In genomic region chr21:41321211-41321907, GRCh38 we compare ENCODE assay signal across 16 cellular contexts. TPM values are rescaled to one million over a fixed set of nuclear protein-coding genes. Genes with fewer than 3 reads are reported as not detected.
A peak's percentile ranks its signal among the peaks of the same experiment; 100 is the strongest.
DNase-seq lines count a peak whose midpoint lies in the region; ATAC-seq lines count a peak whose summit lies in the region.
"Had no signal": no experiment of that assay in that cellular context is flagged by ENCODE, and none has a peak within 500 bp of the region (broad histone marks: within the 10 kb centered on the region; RNA-seq: fewer than 3 reads in every experiment).

No MANE protein-coding gene starts in this region.

- H3K9me3 Mint-ChIP-seq in activated naive CD4-positive, alpha-beta T cell treated with anti-CD3 and anti-CD28 coated beads, Interleukin-2, amount 50 U/mL, for 24 hours, result no peaks in the 10 kb centered on the region
- H3K9me3 Mint-ChIP-seq in activated naive CD4-positive, alpha-beta T cell treated with anti-CD3 and anti-CD28 coated beads, Interleukin-2, amount 10 ng/mL, durations not matched to agents 7 days and 5 days, result no peaks in the 10 kb centered on the region
- no peaks in the 10 kb centered on the region for H3K9me3 Mint-ChIP-seq in stimulated activated memory B cell treated with anti-CD40 and anti-IgM and Interleukin-4, amounts not matched to agents 10 μg/mL and 1 μg/mL and 100 μg/mL, for 72 hours
- H3K9me3 Mint-ChIP-seq in CD4-positive, alpha-beta memory T cell, result no peaks in the 10 kb centered on the region
- H3K9me3 Mint-ChIP-seq: activated T-helper 2 cell treated with anti-CD3 and anti-CD28 coated beads, Interferon-gamma antibody, Interleukin-2, Interleukin-4, amounts not matched to agents 10 μg/mL and 5 μg/mL and 100 μg/mL, durations not matched to agents 14 hours and 24 hours and 36 hours; central memory CD8-positive, alpha-beta T cell; GM23338; stimulated activated naive B cell treated with anti-CD40 and anti-IgM and Interleukin-4, amounts not matched to agents 10 μg/mL and 1 μg/mL and 100 μg/mL, for 72 hours had no signal

- no peak overlapping the region for H3K4me3 ChIP-seq in CD4-positive, alpha-beta memory T cell (ENCODE audit: low read length in 2 of 2)
- H3K4me3 ChIP-seq: GM23338 had no signal

- no peaks in the 10 kb centered on the region for H3K36me3 Mint-ChIP-seq in activated naive CD4-positive, alpha-beta T cell treated with anti-CD3 and anti-CD28 coated beads, Interleukin-2, amount 50 U/mL, for 24 hours
- H3K36me3 Mint-ChIP-seq in activated naive CD4-positive, alpha-beta T cell treated with anti-CD3 and anti-CD28 coated beads, Interleukin-2, amount 10 ng/mL, durations not matched to agents 7 days and 5 days, result no peaks in the 10 kb centered on the region
- no peaks in the 10 kb centered on the region for H3K36me3 Mint-ChIP-seq in stimulated activated memory B cell treated with anti-CD40 and anti-IgM and Interleukin-4, amounts not matched to agents 10 μg/mL and 1 μg/mL and 100 μg/mL, for 72 hours
- no peaks in the 10 kb centered on the region for H3K36me3 Mint-ChIP-seq in CD4-positive, alpha-beta memory T cell
- H3K36me3 Mint-ChIP-seq: stimulated activated naive B cell treated with anti-CD40 and anti-IgM and Interleukin-4, amounts not matched to agents 10 μg/mL and 1 μg/mL and 100 μg/mL, for 72 hours had no signal

- H3K4me1 ChIP-seq in CD4-positive, alpha-beta memory T cell (ENCODE audit: insufficient read depth, low read length), result peaks cover 4% of the 10 kb centered on the region

- H3K4me1 Mint-ChIP-seq in activated naive CD4-positive, alpha-beta T cell treated with anti-CD3 and anti-CD28 coated beads, Interleukin-2, amount 50 U/mL, for 24 hours, result peaks cover 16% of the 10 kb centered on the region
- peaks cover 8% of the 10 kb centered on the region for H3K4me1 Mint-ChIP-seq in activated naive CD4-positive, alpha-beta T cell treated with anti-CD3 and anti-CD28 coated beads, Interleukin-2, amount 10 ng/mL, durations not matched to agents 7 days and 5 days
- H3K4me1 Mint-ChIP-seq in stimulated activated memory B cell treated with anti-CD40 and anti-IgM and Interleukin-4, amounts not matched to agents 10 μg/mL and 1 μg/mL and 100 μg/mL, for 72 hours, result peaks cover 13% of the 10 kb centered on the region
- H3K4me1 Mint-ChIP-seq in CD4-positive, alpha-beta memory T cell, result peaks cover 2 to 4% (median 4%) of the 10 kb centered on the region in 4 donors
- H3K4me1 Mint-ChIP-seq: central memory CD8-positive, alpha-beta T cell had no signal

- intact Hi-C loops in CD4-positive, alpha-beta memory T cell (cut with micrococcal nuclease), result no loop called here

- H3K27ac Mint-ChIP-seq in activated naive CD4-positive, alpha-beta T cell treated with anti-CD3 and anti-CD28 coated beads, Interleukin-2, amount 50 U/mL, for 24 hours, result peak overlapping the region; percentile 1
- H3K27ac Mint-ChIP-seq in activated naive CD4-positive, alpha-beta T cell treated with anti-CD3 and anti-CD28 coated beads, Interleukin-2, amount 10 ng/mL, durations not matched to agents 7 days and 5 days, result no peak overlapping the region
- no peak overlapping the region for H3K27ac Mint-ChIP-seq in stimulated activated memory B cell treated with anti-CD40 and anti-IgM and Interleukin-4, amounts not matched to agents 10 μg/mL and 1 μg/mL and 100 μg/mL, for 72 hours
- H3K27ac Mint-ChIP-seq in CD4-positive, alpha-beta memory T cell, result no peak overlapping the region
- H3K27ac Mint-ChIP-seq: activated T-helper 2 cell treated with anti-CD3 and anti-CD28 coated beads, Interferon-gamma antibody, Interleukin-2, Interleukin-4, amounts not matched to agents 10 μg/mL and 5 μg/mL and 100 μg/mL, durations not matched to agents 14 hours and 24 hours and 36 hours; stimulated activated naive B cell treated with anti-CD40 and anti-IgM and Interleukin-4, amounts not matched to agents 10 μg/mL and 1 μg/mL and 100 μg/mL, for 72 hours had no signal

- peaks cover 8% of the 10 kb centered on the region for H3K27me3 ChIP-seq in CD4-positive, alpha-beta memory T cell (ENCODE audit: insufficient read depth, low read length)

- DNase-seq in activated naive CD4-positive, alpha-beta T cell treated with anti-CD3 and anti-CD28 coated beads, Interleukin-2, amount 10 ng/mL, durations not matched to agents 7 days and 5 days, result no peak
- DNase-seq in NCI-H146 treated with DMSO at 0.1 percent for 48 hours (lab: John Stamatoyannopoulos, UW; ENCODE audit: unreplicated experiment) (peak; percentile 25), RKO (ENCODE audit: low spot score) (no peak)
- peak; percentile 3 for DNase-seq in activated CD4-positive, alpha-beta T cell treated with anti-CD3 and anti-CD28 coated beads, Interleukin-2, amount 50 U/mL, for 1 hour
- no peak for DNase-seq in CD4-positive, alpha-beta memory T cell
- DNase-seq: AML-193; stimulated activated naive B cell treated with anti-CD40 and anti-IgM and Interleukin-4, amounts not matched to agents 10 μg/mL and 1 μg/mL and 100 μg/mL, for 72 hours had no signal

- ATAC-seq in stimulated activated memory B cell treated with anti-CD40 and anti-IgM and Interleukin-4, amounts not matched to agents 10 μg/mL and 1 μg/mL and 100 μg/mL, for 72 hours, result peak; percentile 51
- ATAC-seq in GM18909 (IDR thresholded peaks at IDR 0.05; ENCODE audit: poor library complexity, unreplicated experiment), result no peak

- peaks cover 11% of the 10 kb centered on the region for H3K27me3 Mint-ChIP-seq in activated naive CD4-positive, alpha-beta T cell treated with anti-CD3 and anti-CD28 coated beads, Interleukin-2, amount 50 U/mL, for 24 hours
- peaks cover 64% of the 10 kb centered on the region for H3K27me3 Mint-ChIP-seq in activated naive CD4-positive, alpha-beta T cell treated with anti-CD3 and anti-CD28 coated beads, Interleukin-2, amount 10 ng/mL, durations not matched to agents 7 days and 5 days
- peaks cover 29% of the 10 kb centered on the region for H3K27me3 Mint-ChIP-seq in stimulated activated memory B cell treated with anti-CD40 and anti-IgM and Interleukin-4, amounts not matched to agents 10 μg/mL and 1 μg/mL and 100 μg/mL, for 72 hours
- peaks cover 16 to 26% of the 10 kb centered on the region in 2 donors for H3K27me3 Mint-ChIP-seq in CD4-positive, alpha-beta memory T cell

- no peak overlapping the region for H3K4me3 Mint-ChIP-seq in activated naive CD4-positive, alpha-beta T cell treated with anti-CD3 and anti-CD28 coated beads, Interleukin-2, amount 50 U/mL, for 24 hours
- H3K4me3 Mint-ChIP-seq in activated naive CD4-positive, alpha-beta T cell treated with anti-CD3 and anti-CD28 coated beads, Interleukin-2, amount 10 ng/mL, durations not matched to agents 7 days and 5 days, result no peak overlapping the region
- no peak overlapping the region for H3K4me3 Mint-ChIP-seq in stimulated activated memory B cell treated with anti-CD40 and anti-IgM and Interleukin-4, amounts not matched to agents 10 μg/mL and 1 μg/mL and 100 μg/mL, for 72 hours
- no peak overlapping the region for H3K4me3 Mint-ChIP-seq in CD4-positive, alpha-beta memory T cell
- H3K4me3 Mint-ChIP-seq: central memory CD8-positive, alpha-beta T cell; GM23338; stimulated activated naive B cell treated with anti-CD40 and anti-IgM and Interleukin-4, amounts not matched to agents 10 μg/mL and 1 μg/mL and 100 μg/mL, for 72 hours had no signal

- H3K27ac ChIP-seq in CD4-positive, alpha-beta memory T cell (ENCODE audit: low read depth, low read length), result no peak overlapping the region

- CTCF ChIA-PET in activated naive CD4-positive, alpha-beta T cell treated with anti-CD3 and anti-CD28 coated beads, Interleukin-2, amount 10 ng/mL, durations not matched to agents 7 days and 5 days (lab: Charles Lee), result interaction anchor here (3.4 kb wide), 1 partner anchor 38 kb away, joined by 17 read pairs; no protein-coding TSS in a partner anchor
- CTCF ChIA-PET in CD4-positive, alpha-beta memory T cell (lab: Charles Lee; ENCODE audit: partially characterized antibody), result no interaction called here

- no peaks in the 10 kb centered on the region for H3K36me3 ChIP-seq in CD4-positive, alpha-beta memory T cell (ENCODE audit: insufficient read depth, low read length)

- POLR2A ChIA-PET in CD4-positive, alpha-beta memory T cell (lab: Charles Lee; ENCODE audit: partially characterized antibody), result no interaction called here

- no peaks in the 10 kb centered on the region for H3K9me3 ChIP-seq in CD4-positive, alpha-beta memory T cell (ENCODE audit: control insufficient read depth in 1 of 2, low read length in 2 of 2)

RNA-seq across cellular contexts. Expression of gene FAM3B, which starts 4.8 kb away (rescaled TPM):
- not detected for total RNA-seq in CD4-positive, alpha-beta memory T cell
- polyA plus RNA-seq in CD4-positive, alpha-beta memory T cell, result not detected
- total RNA-seq: activated T-helper 2 cell treated with anti-CD3 and anti-CD28 coated beads, Interferon-gamma antibody, Interleukin-2, Interleukin-4, amounts not matched to agents 10 μg/mL and 5 μg/mL and 100 μg/mL, durations not matched to agents 14 hours and 24 hours and 36 hours; HT-29; lung microvascular endothelial cell; osteocyte had no signal

RNA-seq across cellular contexts. Expression of gene MX2, which starts 40.5 kb away (rescaled TPM):
- 100 to 1,000 TPM in 1 of 2 experiments, 10 to 100 TPM in 1; 98.7 to 107 TPM for total RNA-seq in CD4-positive, alpha-beta memory T cell
- polyA plus RNA-seq in CD4-positive, alpha-beta memory T cell, result 10 to 100 TPM; 29.6 to 46.9 TPM
- total RNA-seq: osteocyte had no signal

Comparison
In these comparisons a context has a peak if more than half of its experiments do, and no peak if none do; other contexts are left out.
1. DNase-seq: peak in NCI-H146 treated with DMSO at 0.1 percent for 48 hours (single experiment) and activated CD4-positive, alpha-beta T cell treated with anti-CD3 and anti-CD28 coated beads, Interleukin-2, amount 50 U/mL, for 1 hour (single experiment); none in activated naive CD4-positive, alpha-beta T cell treated with anti-CD3 and anti-CD28 coated beads, Interleukin-2, amount 10 ng/mL, durations not matched to agents 7 days and 5 days (single experiment), RKO (single experiment) and CD4-positive, alpha-beta memory T cell (0 of 5).